ENCODE assay signal across 14 cellular contexts in genomic region chr1:36284061-36284460, GRCh38. TPM values are rescaled to one million over a fixed set of nuclear protein-coding genes. Genes with fewer than 3 reads are reported as not detected.
A peak's percentile ranks its signal among the peaks of the same experiment; 100 is the strongest.
DNase-seq lines count a peak whose midpoint lies in the region; ATAC-seq and TF ChIP-seq lines count a peak whose summit lies in the region.
"Had no signal": no experiment of that assay in that cellular context is flagged by ENCODE, and none has a peak within 500 bp of the region (broad histone marks: within the 10 kb centered on the region; RNA-seq: fewer than 3 reads in every experiment).

No MANE protein-coding gene starts in this region.

- peak overlapping the region; percentile 59 to 73 for H3K27ac Mint-ChIP-seq in T-cell

- peak overlapping the region; percentile 29 for H3K4me2 ChIP-seq in parathyroid adenoma (ENCODE audit: low read length)

- no peak overlapping the region for H3K4me3 ChIP-seq in parathyroid adenoma (ENCODE audit: low read depth, low read length)
- H3K4me3 ChIP-seq: MG63, SJCRH30, suprapubic skin had no signal

- POLR2A ChIA-PET in T-cell (lab: Charles Lee), result no interaction called here

- no peak overlapping the region for H2AFZ ChIP-seq in parathyroid adenoma

- no peak overlapping the region for H3K4me3 Mint-ChIP-seq in T-cell
- H3K4me3 Mint-ChIP-seq: neural crest cell had no signal

- H3K27ac ChIP-seq in parathyroid adenoma (no peak overlapping the region), substantia nigra (ENCODE audit: low read depth, low read length, poor library complexity, severe bottlenecking) (no peak overlapping the region)
- H3K27ac ChIP-seq: SJCRH30, suprapubic skin had no signal

- in situ Hi-C loops in GM13976 (cut with MboI; ENCODE audit: low sequenced_read_pairs, unreplicated experiment), result no loop called here

- no peaks in the 10 kb centered on the region for H3K4me1 ChIP-seq in parathyroid adenoma
- H3K4me1 ChIP-seq: SJCRH30 had no signal

- peaks cover 25 to 35% (median 28%) of the 10 kb centered on the region in 3 donors for H3K4me1 Mint-ChIP-seq in T-cell
- H3K4me1 Mint-ChIP-seq: neural crest cell had no signal

- H3K9me3 Mint-ChIP-seq in T-cell, result no peaks in the 10 kb centered on the region
- H3K9me3 Mint-ChIP-seq: neural crest cell had no signal

- DNase-seq in EH (ENCODE audit: low read depth), result peak; percentile 47
- DNase-seq in T-cell, result no peak
- DNase-seq in fibroblast of peridontal ligament (ENCODE audit: extremely low read depth), result peak; percentile 39
- no peak for DNase-seq in activated effector memory CD4-positive, alpha-beta T cell treated with Interleukin-2 at 50 U/mL for 16 hours
- DNase-seq in substantia nigra (lab: John Stamatoyannopoulos, UW), result no peak
- DNase-seq in GM13976 (ENCODE audit: low spot score), result no peak
- DNase-seq in NCI-H526 (lab: John Stamatoyannopoulos, UW), result no peak
- DNase-seq: effector memory CD4-positive, alpha-beta T cell; MG63; NK-92 treated with Interleukin-12 subunit alpha and Interleukin-12 subunit beta, amount 100 ng/mL, for 24 hours; SJCRH30 had no signal

- CTCF ChIA-PET in T-cell (lab: Charles Lee), result interaction anchor here in 1 of 2 donors (0.6 kb wide), 1 partner anchor 126 kb away, joined by 3 read pairs; no protein-coding TSS in a partner anchor

- TF ChIP-seq CTCF in parathyroid adenoma (IDR thresholded peaks at IDR 0.05), result no peak
- no peak for TF ChIP-seq CTCF in GM13976 (IDR thresholded peaks at IDR 0.05; ENCODE audit: borderline replicate concordance, control extremely low read depth, extremely low read depth, insufficient read depth, missing control alignments)

- H3K79me2 ChIP-seq in parathyroid adenoma, result no peaks in the 10 kb centered on the region

- no peak for ATAC-seq in T-cell (replicated peaks in 1 of 4)

- H3K27me3 ChIP-seq in parathyroid adenoma (ENCODE audit: control insufficient read depth, insufficient read depth, low read length), result no peaks in the 10 kb centered on the region
- H3K27me3 ChIP-seq: MG63, SJCRH30, suprapubic skin had no signal

- no peaks in the 10 kb centered on the region for H3K9me3 ChIP-seq in parathyroid adenoma (ENCODE audit: control insufficient read depth, low read length)
- H3K9me3 ChIP-seq: MG63, SJCRH30, suprapubic skin had no signal

- no peaks in the 10 kb centered on the region for H3K36me3 ChIP-seq in parathyroid adenoma (ENCODE audit: control insufficient read depth, insufficient read depth, low read length)

- H3K36me3 Mint-ChIP-seq in T-cell, result peaks cover 37% of the 10 kb centered on the region

- no peak overlapping the region for H3K9ac ChIP-seq in parathyroid adenoma

- H3K27me3 Mint-ChIP-seq in T-cell, result no peaks in the 10 kb centered on the region

RNA-seq across cellular contexts. Expression of gene SH3D21, which starts 22.1 kb away (rescaled TPM):
- total RNA-seq in T-cell, result 1 to 10 TPM; 2.2 to 3.7 (median 2.8) TPM

RNA-seq across cellular contexts. Expression of gene EVA1B, which starts 39.4 kb away (rescaled TPM):
- 1 to 10 TPM; 2.0 to 8.1 (median 5.6) TPM for total RNA-seq in T-cell

RNA-seq across cellular contexts. Expression of gene THRAP3, which starts 59.8 kb away (rescaled TPM):
- 100 to 1,000 TPM in 3 of 5 donors, 10 to 100 TPM in 2; 75.2 to 111 (median 101) TPM for total RNA-seq in T-cell

Comparison
In these comparisons a context has a peak if more than half of its experiments do, and no peak if none do; other contexts are left out.
1. DNase-seq: peak in EH (single experiment) and fibroblast of peridontal ligament (single experiment); none in T-cell (0 of 34), activated effector memory CD4-positive, alpha-beta T cell treated with Interleukin-2 at 50 U/mL for 16 hours (single experiment), substantia nigra (0 of 49), GM13976 (single experiment) and NCI-H526 (0 of 2).